ENCODE assay signal across 33 cellular contexts in the genomic region with DNA sequence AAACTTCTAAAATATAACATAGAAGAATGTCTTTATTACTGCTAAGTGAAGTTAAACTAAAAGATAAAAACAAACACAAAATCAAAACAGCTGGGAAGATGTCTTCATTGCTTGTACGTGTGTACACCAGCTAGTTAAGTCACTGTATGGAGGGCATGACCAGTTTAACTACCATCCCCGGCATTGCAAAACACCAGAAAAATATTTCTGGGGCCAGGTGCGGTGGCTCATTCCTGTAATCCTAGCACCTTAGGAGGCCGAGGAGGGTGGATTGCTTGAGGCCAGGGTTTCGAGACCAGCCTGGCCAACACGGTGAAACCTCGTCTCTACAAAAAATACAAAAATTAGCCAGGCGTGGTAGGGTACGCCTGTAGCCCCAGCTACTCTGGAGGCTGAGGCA. TPM values are rescaled to one million over a fixed set of nuclear protein-coding genes. Genes with fewer than 3 reads are reported as not detected.
"Had no signal": no experiment of that assay in that cellular context is flagged by ENCODE, and none has a peak within 500 bp of the region (broad histone marks: within the 10 kb centered on the region; RNA-seq: fewer than 3 reads in every experiment).

No MANE protein-coding gene starts in this region.

- H3K27me3 ChIP-seq: stomach, suprapubic skin, testis, thyroid gland, transverse colon, upper lobe of left lung, upper lobe of right lung, uterus, vagina had no signal

- H3K27ac ChIP-seq: stomach, suprapubic skin, testis, thoracic aorta, thyroid gland, tibial artery, tibial nerve, transverse colon, upper lobe of left lung, upper lobe of right lung, uterus, vagina had no signal

- DNase-seq: stimulated activated CD4-positive, alpha-beta T cell treated with anti-CD3 and anti-CD28 coated beads, Interleukin-2, amount 100 ng/mL, for 48 hours; stimulated activated CD4-positive, alpha-beta T cell treated with anti-CD3 and anti-CD28 coated beads, Interleukin-4, amount 100 ng/mL, for 1 hour; stimulated activated CD4-positive, alpha-beta T cell treated with anti-CD3 and anti-CD28 coated beads, Interleukin-4, amount 100 ng/mL, for 24 hours; stimulated activated CD4-positive, alpha-beta T cell treated with anti-CD3 and anti-CD28 coated beads, Interleukin-4, amount 100 ng/mL, for 4 hours; stimulated activated CD8-positive, alpha-beta memory T cell treated with anti-CD3 and anti-CD28 coated beads, Interleukin-4, amount 100 ng/mL, for 48 hours; stimulated activated naive B cell treated with anti-CD40 and anti-IgM and Interleukin-4, amounts not matched to agents 10 μg/mL and 1 μg/mL and 100 μg/mL, for 72 hours; stimulated activated naive CD4-positive, alpha-beta T cell; stimulated activated naive CD4-positive, alpha-beta T cell treated with Interleukin-2 at 50 U/mL for 16 hours; stimulated activated naive CD8-positive, alpha-beta T cell treated with anti-CD3 and anti-CD28 coated beads, Interleukin-15, amount 100 ng/mL, for 72 hours; stimulated activated naive CD8-positive, alpha-beta T cell treated with anti-CD3 and anti-CD28 coated beads, Interleukin-15, Interleukin-2, amounts not matched to agents 100 U/mL and 50 U/mL, for 24 hours; stomach; substantia nigra; thyroid gland; tibial artery; transverse colon; upper lobe of left lung; upper lobe of right lung; uterus had no signal

- ATAC-seq: stimulated activated effector memory CD8-positive, alpha-beta T cell treated with anti-CD3 and anti-CD28 coated beads, Interleukin-12 subunit alpha, Interleukin-12 subunit beta, amount 100 ng/mL, for 72 hours; stimulated activated memory B cell treated with anti-CD40 and anti-IgM and Interleukin-4, amounts not matched to agents 10 μg/mL and 1 μg/mL and 100 μg/mL, for 72 hours; stimulated activated naive CD8-positive, alpha-beta T cell treated with anti-CD3 and anti-CD28 coated beads, Interleukin-15, amount 100 ng/mL, for 72 hours; stimulated activated naive CD8-positive, alpha-beta T cell treated with anti-CD3 and anti-CD28 coated beads, Interleukin-15, Interleukin-2, amounts not matched to agents 100 U/mL and 50 U/mL, for 24 hours had no signal

- H3K27me3 Mint-ChIP-seq: stimulated activated memory B cell treated with anti-CD40 and anti-IgM and Interleukin-4, amounts not matched to agents 10 μg/mL and 1 μg/mL and 100 μg/mL, for 72 hours; type B pancreatic cell had no signal

- H3K4me1 ChIP-seq: suprapubic skin, testis, thyroid gland, tibial artery, transverse colon, upper lobe of left lung, upper lobe of right lung, uterus, vagina had no signal

- H3K36me3 Mint-ChIP-seq: stimulated activated effector memory CD8-positive, alpha-beta T cell treated with anti-CD3 and anti-CD28 coated beads, Interleukin-12 subunit alpha, Interleukin-12 subunit beta, amount 100 ng/mL, for 72 hours; stimulated activated memory B cell treated with anti-CD40 and anti-IgM and Interleukin-4, amounts not matched to agents 10 μg/mL and 1 μg/mL and 100 μg/mL, for 72 hours; type B pancreatic cell had no signal

- H3K36me3 ChIP-seq: stomach, suprapubic skin, thoracic aorta, thyroid gland, tibial artery, tibial nerve, transverse colon, upper lobe of left lung, upper lobe of right lung, uterus, vagina had no signal

- H3K9me3 ChIP-seq: suprapubic skin, testis, thoracic aorta, thyroid gland, tibial artery, tibial nerve, transverse colon, upper lobe of left lung, upper lobe of right lung, uterus, vagina had no signal

- FAIRE-seq: urothelium cell line had no signal

- H3K9me3 Mint-ChIP-seq: stimulated activated effector memory CD8-positive, alpha-beta T cell treated with anti-CD3 and anti-CD28 coated beads, Interleukin-12 subunit alpha, Interleukin-12 subunit beta, amount 100 ng/mL, for 72 hours; stimulated activated naive CD8-positive, alpha-beta T cell treated with anti-CD3 and anti-CD28 coated beads, Interleukin-15, amount 100 ng/mL, for 72 hours; stimulated activated naive CD8-positive, alpha-beta T cell treated with anti-CD3 and anti-CD28 coated beads, Interleukin-15, Interleukin-2, amounts not matched to agents 100 ng/mL and 50 ng/mL, for 24 hours; type B pancreatic cell had no signal

- H3K4me3 ChIP-seq: stomach, suprapubic skin, thoracic aorta, thyroid gland, tibial artery, tibial nerve, transverse colon, upper lobe of left lung, upper lobe of right lung, uterus, vagina had no signal

- H3K27ac Mint-ChIP-seq: stimulated activated effector memory CD8-positive, alpha-beta T cell treated with anti-CD3 and anti-CD28 coated beads, Interleukin-12 subunit alpha, Interleukin-12 subunit beta, amount 100 ng/mL, for 72 hours; stimulated activated memory B cell treated with anti-CD40 and anti-IgM and Interleukin-4, amounts not matched to agents 10 μg/mL and 1 μg/mL and 100 μg/mL, for 72 hours; stimulated activated naive B cell treated with anti-CD40 and anti-IgM and Interleukin-4, amounts not matched to agents 10 μg/mL and 1 μg/mL and 100 μg/mL, for 72 hours; stimulated activated naive CD8-positive, alpha-beta T cell treated with anti-CD3 and anti-CD28 coated beads, Interleukin-15, Interleukin-2, amounts not matched to agents 100 ng/mL and 50 ng/mL, for 24 hours; type B pancreatic cell had no signal

- H3K4me3 Mint-ChIP-seq: stimulated activated effector memory CD8-positive, alpha-beta T cell treated with anti-CD3 and anti-CD28 coated beads, Interleukin-12 subunit alpha, Interleukin-12 subunit beta, amount 100 ng/mL, for 72 hours; stimulated activated memory B cell treated with anti-CD40 and anti-IgM and Interleukin-4, amounts not matched to agents 10 μg/mL and 1 μg/mL and 100 μg/mL, for 72 hours; stimulated activated naive B cell treated with anti-CD40 and anti-IgM and Interleukin-4, amounts not matched to agents 10 μg/mL and 1 μg/mL and 100 μg/mL, for 72 hours; stimulated activated naive CD8-positive, alpha-beta T cell treated with anti-CD3 and anti-CD28 coated beads, Interleukin-15, amount 100 ng/mL, for 72 hours; stimulated activated naive CD8-positive, alpha-beta T cell treated with anti-CD3 and anti-CD28 coated beads, Interleukin-15, Interleukin-2, amounts not matched to agents 100 ng/mL and 50 ng/mL, for 24 hours; type B pancreatic cell had no signal

RNA-seq across cellular contexts. Expression of a gene that starts 19.2 kb away (rescaled TPM):
- total RNA-seq: stomach, subcutaneous adipose tissue, suprapubic skin, temporal lobe, thoracic aorta, thyroid gland, tibial nerve, transverse colon, upper lobe of left lung, upper lobe of right lung, ureter, urinary bladder, uterus, vagina had no signal
- polyA plus RNA-seq: stomach, thymus, urinary bladder had no signal
